19 cellular contexts compared by ENCODE assay signal in genomic region chr1:178279287-178279686, GRCh38.
"Had no signal": no experiment of that assay in that cellular context is flagged by ENCODE, and none has a peak within 500 bp of the region (broad histone marks: within the 10 kb centered on the region; RNA-seq: fewer than 3 reads in every experiment).

No MANE protein-coding gene starts in this region.

- H3K27ac ChIP-seq: tibial nerve had no signal

- H3K36me3 ChIP-seq: left lung had no signal

- H3K4me3 Mint-ChIP-seq: activated B cell treated with CpG ODN at 0.5 μM for 24 hours; activated CD8-positive, alpha-beta T cell treated with anti-CD3 and anti-CD28 coated beads, Interleukin-2, amount 10 ng/mL, durations not matched to agents 7 days and 5 days; activated naive CD8-positive, alpha-beta T cell treated with anti-CD3 and anti-CD28 coated beads for 36 hours; activated T-cell treated with anti-CD3 and anti-CD28 coated beads, Interleukin-2, amount 50 U/mL, for 72 hours; brain; central memory CD8-positive, alpha-beta T cell; natural killer cell; T-helper 17 cell had no signal

- H3K27me3 ChIP-seq: left lung, tibial nerve had no signal

- H3K36me3 Mint-ChIP-seq: activated naive CD8-positive, alpha-beta T cell treated with anti-CD3 and anti-CD28 coated beads for 36 hours; natural killer cell had no signal

- H3K27me3 Mint-ChIP-seq: activated naive CD8-positive, alpha-beta T cell treated with anti-CD3 and anti-CD28 coated beads for 36 hours; brain; central memory CD8-positive, alpha-beta T cell had no signal

- H3K27ac Mint-ChIP-seq: activated B cell treated with CpG ODN at 0.5 μM for 24 hours; activated CD8-positive, alpha-beta T cell treated with anti-CD3 and anti-CD28 coated beads, Interleukin-2, amount 10 ng/mL, durations not matched to agents 7 days and 5 days; activated naive CD8-positive, alpha-beta T cell treated with anti-CD3 and anti-CD28 coated beads for 36 hours; activated T-cell treated with anti-CD3 and anti-CD28 coated beads, Interleukin-2, amount 50 U/mL, for 72 hours; brain; natural killer cell; T-helper 17 cell had no signal

- ATAC-seq: activated CD8-positive, alpha-beta T cell treated with anti-CD3 and anti-CD28 coated beads, Interleukin-2, amount 10 ng/mL, durations not matched to agents 7 days and 5 days; activated T-cell treated with anti-CD3 and anti-CD28 coated beads, Interleukin-2, amount 50 U/mL, for 72 hours; left lung; natural killer cell; T-helper 17 cell had no signal

- H3K9me3 Mint-ChIP-seq: activated naive CD8-positive, alpha-beta T cell treated with anti-CD3 and anti-CD28 coated beads for 36 hours; activated T-cell treated with anti-CD3 and anti-CD28 coated beads, Interleukin-2, amount 50 U/mL, for 72 hours; central memory CD8-positive, alpha-beta T cell; natural killer cell had no signal

- H3K4me1 Mint-ChIP-seq: activated B cell treated with CpG ODN at 0.5 μM for 24 hours; activated naive CD8-positive, alpha-beta T cell treated with anti-CD3 and anti-CD28 coated beads for 36 hours; central memory CD8-positive, alpha-beta T cell; T-helper 17 cell had no signal

- DNase-seq: activated B cell treated with CpG ODN at 0.5 μM for 24 hours; activated CD4-positive, alpha-beta T cell treated with anti-CD3 and anti-CD28 coated beads for 48 hours; activated CD8-positive, alpha-beta memory T cell treated with anti-CD3 and anti-CD28 coated beads, Interleukin-2, amount 50 U/mL, for 4 hours; activated CD8-positive, alpha-beta T cell treated with anti-CD3 and anti-CD28 coated beads, Interleukin-2, amount 10 ng/mL, durations not matched to agents 7 days and 5 days; activated gamma-delta T cell; activated naive CD8-positive, alpha-beta T cell treated with anti-CD3 and anti-CD28 coated beads for 36 hours; activated T-cell treated with anti-CD3 and anti-CD28 coated beads, Interleukin-2, amount 50 U/mL, for 72 hours; amygdala; effector memory CD4-positive, alpha-beta T cell; kidney; left lung; natural killer cell; stimulated activated CD4-positive, alpha-beta T cell treated with anti-CD3 and anti-CD28 coated beads, Interleukin-15, amount 100 ng/mL, for 24 hours; stimulated activated CD4-positive, alpha-beta T cell treated with anti-CD3 and anti-CD28 coated beads, Interleukin-4, amount 100 ng/mL, for 1 hour; stimulated activated naive CD4-positive, alpha-beta T cell; T-helper 17 cell had no signal

- H3K4me3 ChIP-seq: left lung, tibial nerve had no signal

- H3K9me3 ChIP-seq: left lung, tibial nerve had no signal
